In genomic region chr20:52033313-52033712, GRCh38 we compare ENCODE assay signal across 30 cellular contexts.
DNase-seq lines count a peak whose midpoint lies in the region; ATAC-seq and TF ChIP-seq lines count a peak whose summit lies in the region.
"Had no signal": no experiment of that assay in that cellular context is flagged by ENCODE, and none has a peak within 500 bp of the region (broad histone marks: within the 10 kb centered on the region; RNA-seq: fewer than 3 reads in every experiment).

No MANE protein-coding gene starts in this region.

- peaks cover 11% of the 10 kb centered on the region for H3K9me1 ChIP-seq in IMR-90 (ENCODE audit: insufficient read depth, low read length)

- H2AFZ ChIP-seq in IMR-90 (replicated peaks; ENCODE audit: low read length, poor library complexity) = no peak overlapping the region

- peak overlapping the region; percentile 10; the same call in 1 of the 2 replicates for H3K14ac ChIP-seq in IMR-90 (replicated peaks; ENCODE audit: low read depth, low read length)

- in situ Hi-C loops in IMR-90 (cut with MboI; ENCODE audit: low sequenced_read_pairs) = no loop called here

- peak overlapping the region; percentile 17; the same call in 1 of the 2 replicates for H3K27ac ChIP-seq in IMR-90 (ENCODE audit: insufficient read depth, low read length)
- H3K27ac ChIP-seq: gastroesophageal sphincter, HL-60, Peyer's patch, prostate gland, tibial nerve had no signal

- H2BK20ac ChIP-seq in IMR-90 (ENCODE audit: low read depth, low read length) = peak overlapping the region; percentile 55

- no peaks in the 10 kb centered on the region for H3K9me3 Mint-ChIP-seq in WTC11
- H3K9me3 Mint-ChIP-seq: activated naive CD4-positive, alpha-beta T cell treated with anti-CD3 and anti-CD28 coated beads, Interleukin-2, amount 10 ng/mL, durations not matched to agents 7 days and 5 days; activated T-cell treated with anti-CD3 and anti-CD28 coated beads, Interleukin-2, amount 50 U/mL, for 4 hours; CD4-positive, alpha-beta T cell; H9; neural crest cell had no signal

- TF ChIP-seq CTCF in IMR-90 (conservative IDR thresholded peaks at IDR 0.05; ENCODE audit: low read depth, low read length) (no peak), WTC11 (IDR thresholded peaks at IDR 0.05) (no peak)

- H2BK120ac ChIP-seq in IMR-90 (ENCODE audit: low read depth, low read length) = peak overlapping the region; percentile 56

- no peak overlapping the region for H3K4me3 ChIP-seq in IMR-90 (ENCODE audit: insufficient read depth, low read depth, low read length)
- H3K4me3 ChIP-seq: gastroesophageal sphincter, Peyer's patch, prostate gland, tibial nerve had no signal

- CTCF ChIA-PET in IMR-90 (lab: Yijun Ruan, JAX) (interaction anchor here (0.9 kb wide), 1 partner anchor 47 kb away, joined by 3 read pairs; no protein-coding TSS in a partner anchor), WTC11 (lab: Charles Lee) (interaction anchor here (2.1 kb wide), 1 partner anchor 233 kb away, joined by 5 read pairs; no protein-coding TSS in a partner anchor)

- H3K36me3 ChIP-seq in IMR-90 (ENCODE audit: control insufficient read depth, insufficient read depth, low read length) = no peaks in the 10 kb centered on the region
- H3K36me3 ChIP-seq: gastroesophageal sphincter, Peyer's patch, prostate gland, tibial nerve had no signal

- H2AK5ac ChIP-seq in IMR-90 (ENCODE audit: low read depth, low read length) = peak overlapping the region; percentile 14; the same call in 1 of the 2 replicates

- H4K8ac ChIP-seq in IMR-90 (ENCODE audit: low read depth in 2 of 2, low read length in 2 of 2) = peak overlapping the region; percentile 13 to 45; a peak in 3 of 4 replicates

- H3K56ac ChIP-seq in IMR-90 (ENCODE audit: extremely low read depth, insufficient read depth, low read length) = no peak overlapping the region

- 100% methylated on average over 1 of the region's 5 CpGs; no CpG with 5 or more reads in 1 of the 2 experiments for WGBS in IMR-90 (ENCODE audit: extremely low coverage in 2 of 2, insufficient read length in 1 of 2), 2 experiments

- intact Hi-C loops in IMR-90 (cut with micrococcal nuclease) = no loop called here

- no peak overlapping the region for H3K4me3 Mint-ChIP-seq in WTC11
- H3K4me3 Mint-ChIP-seq: activated CD8-positive, alpha-beta T cell treated with anti-CD3 and anti-CD28 coated beads, Interleukin-2, amount 10 ng/mL, durations not matched to agents 7 days and 5 days; activated naive CD4-positive, alpha-beta T cell treated with anti-CD3 and anti-CD28 coated beads, Interleukin-2, amount 10 ng/mL, durations not matched to agents 7 days and 5 days; activated T-cell treated with anti-CD3 and anti-CD28 coated beads, Interleukin-2, amount 50 U/mL, for 4 hours; CD4-positive, alpha-beta T cell; H9; neural crest cell had no signal

- H3K27ac Mint-ChIP-seq in WTC11 = peak overlapping the region; percentile 40
- H3K27ac Mint-ChIP-seq: activated CD8-positive, alpha-beta T cell treated with anti-CD3 and anti-CD28 coated beads, Interleukin-2, amount 10 ng/mL, durations not matched to agents 7 days and 5 days; activated naive CD4-positive, alpha-beta T cell treated with anti-CD3 and anti-CD28 coated beads, Interleukin-2, amount 10 ng/mL, durations not matched to agents 7 days and 5 days; CD4-positive, alpha-beta T cell had no signal

- no peak for TF ChIP-seq POLR2A in IMR-90 (IDR thresholded peaks at IDR 0.05; ENCODE audit: low read depth, low read length)

- no peaks in the 10 kb centered on the region; a peak in 1 of 4 replicates for H3K79me1 ChIP-seq in IMR-90 (ENCODE audit: low read depth in 1 of 2, low read length in 2 of 2)

- peak overlapping the region; percentile 27; the same call in 1 of the 2 replicates for H4K91ac ChIP-seq in IMR-90 (ENCODE audit: insufficient read depth, low read depth, low read length)

- peaks cover 19% of the 10 kb centered on the region for H3K4me1 Mint-ChIP-seq in WTC11

- no peak overlapping the region for H2AK9ac ChIP-seq in IMR-90 (replicated peaks; ENCODE audit: low read depth, low read length, poor library complexity)

- peak overlapping the region; percentile 58; the same call in 2 of the 3 replicates for H2BK15ac ChIP-seq in IMR-90 (ENCODE audit: low read depth, low read length)

- H3K18ac ChIP-seq in IMR-90 (ENCODE audit: low read depth, low read length) = peak overlapping the region; percentile 39; the same call in 1 of the 2 replicates

- H3K4ac ChIP-seq in IMR-90 (ENCODE audit: low read depth, low read length) = peak overlapping the region; percentile 24; the same call in 1 of the 2 replicates

- peak overlapping the region; percentile 65; the same call in 1 of the 2 replicates for H4K5ac ChIP-seq in IMR-90 (ENCODE audit: low read depth, low read length)

- peak overlapping the region; percentile 9 for H2BK5ac ChIP-seq in IMR-90 (ENCODE audit: low read depth, low read length, poor library complexity, severe bottlenecking)

- no peaks in the 10 kb centered on the region for H3K27me3 Mint-ChIP-seq in WTC11 (ENCODE audit: low read depth)
- H3K27me3 Mint-ChIP-seq: activated naive CD4-positive, alpha-beta T cell treated with anti-CD3 and anti-CD28 coated beads, Interleukin-2, amount 10 ng/mL, durations not matched to agents 7 days and 5 days; CD4-positive, alpha-beta T cell had no signal

- no peak for ATAC-seq in IMR-90 (ENCODE audit: low read depth)
- ATAC-seq in WTC11 = peak; percentile 77
- ATAC-seq in HG02840 (IDR thresholded peaks at IDR 0.05; ENCODE audit: low FRiP score, unreplicated experiment) = no peak
- ATAC-seq: activated CD8-positive, alpha-beta T cell treated with anti-CD3 and anti-CD28 coated beads, Interleukin-2, amount 10 ng/mL, durations not matched to agents 7 days and 5 days; activated T-cell treated with anti-CD3 and anti-CD28 coated beads, Interleukin-2, amount 50 U/mL, for 4 hours; gastroesophageal sphincter; left cardiac atrium had no signal

- POLR2A ChIA-PET in IMR-90 (lab: Charles Lee; ENCODE audit: unreplicated experiment) = no interaction called here
- POLR2A ChIA-PET in WTC11 (lab: Charles Lee) = no interaction called here

- no peaks in the 10 kb centered on the region for H4K20me1 ChIP-seq in IMR-90 (ENCODE audit: insufficient read depth, low read length)

- H3K23ac ChIP-seq in IMR-90 (ENCODE audit: low read depth, low read length) = 0 out of 2 replicates have a peak overlapping the region, but pooled peaks have one; percentile 4

- H3K27me3 ChIP-seq in IMR-90 (ENCODE audit: control insufficient read depth, insufficient read depth, low read length) = no peaks in the 10 kb centered on the region
- H3K27me3 ChIP-seq: gastroesophageal sphincter, Peyer's patch, tibial nerve had no signal

- H3K9me3 ChIP-seq in IMR-90 (ENCODE audit: control insufficient read depth, insufficient read depth, low read length) = no peaks in the 10 kb centered on the region
- H3K9me3 ChIP-seq: gastroesophageal sphincter, Peyer's patch, prostate gland, tibial nerve had no signal

- peaks cover 17% of the 10 kb centered on the region for H3K4me1 ChIP-seq in IMR-90 (ENCODE audit: control insufficient read depth, insufficient read depth, low read length)
- H3K4me1 ChIP-seq: gastroesophageal sphincter, prostate gland had no signal

- no peaks in the 10 kb centered on the region for H3K36me3 Mint-ChIP-seq in WTC11
- H3K36me3 Mint-ChIP-seq: activated naive CD4-positive, alpha-beta T cell treated with anti-CD3 and anti-CD28 coated beads, Interleukin-2, amount 10 ng/mL, durations not matched to agents 7 days and 5 days had no signal

- no peak overlapping the region for H3K4me2 ChIP-seq in IMR-90 (ENCODE audit: low read depth, low read length)

- no peak for TF ChIP-seq RAD21 in IMR-90 (IDR thresholded peaks at IDR 0.05; ENCODE audit: low read length)

- no TSS peak for BruUV-seq in IMR-90 (replicated peaks; lab: Mats Ljungman, UMichigan)

- H3K9ac ChIP-seq in IMR-90 (ENCODE audit: low read depth, low read length) = no peak overlapping the region

- DNase-seq in DMS114 treated with DMSO at 0.1 percent for 48 hours (lab: John Stamatoyannopoulos, UW; ENCODE audit: unreplicated experiment) (peak; percentile 80), IMR-90 (peak; percentile 38), WTC11 (ENCODE audit: low spot score) (no peak), left kidney (ENCODE audit: low read depth, low spot score) (peak; percentile 73), NOMO-1 (lab: John Stamatoyannopoulos, UW; ENCODE audit: unreplicated experiment in 2 of 2) (no peak), medulla oblongata (ENCODE audit: extremely low spot score) (no peak)
- DNase-seq in activated T-cell treated with anti-CD3 and anti-CD28 coated beads, Interleukin-2, amount 50 U/mL, for 1 hour = no peak
- DNase-seq: activated CD4-positive, CD25-positive, alpha-beta regulatory T cell; activated CD8-positive, alpha-beta T cell treated with anti-CD3 and anti-CD28 coated beads, Interleukin-2, amount 10 ng/mL, durations not matched to agents 7 days and 5 days; activated naive CD4-positive, alpha-beta T cell treated with anti-CD3 and anti-CD28 coated beads, Interleukin-2, amount 10 ng/mL, durations not matched to agents 7 days and 5 days; activated T-cell treated with anti-CD3 and anti-CD28 coated beads, Interleukin-2, amount 50 U/mL, for 4 hours; anterior cingulate cortex; caudate nucleus; CD4-positive, alpha-beta T cell; H9; KG1; left cardiac atrium; MV-4-11; NCI-H187 treated with DMSO at 0.1 percent for 48 hours; Peyer's patch; small intestine; stimulated activated CD4-positive, alpha-beta T cell treated with anti-CD3 and anti-CD28 coated beads, Interleukin-2, amount 100 ng/mL, for 48 hours; stimulated activated naive CD4-positive, alpha-beta T cell treated with Interleukin-2 at 50 U/mL for 16 hours; T-helper 9 cell had no signal

- dilution Hi-C loops in IMR-90 (cut with HindIII; ENCODE audit: low sequenced_read_pairs, unreplicated experiment) = no loop called here

TF ChIP-seq in IMR-90, 13 proteins besides CTCF, POLR2A, EP300 and RAD21 (continues in another document):
- TF ChIP-seq USF2 (IDR thresholded peaks at IDR 0.05; ENCODE audit: low read depth, low read length) = peak; percentile 76

TF ChIP-seq in WTC11, 78 proteins besides CTCF, POLR2A, EP300 and RAD21 (continues in another document):
- TF ChIP-seq PREB (CRISPR knock-in tag; IDR thresholded peaks at IDR 0.05; ENCODE audit: borderline replicate concordance) = no peak
- TF ChIP-seq ZNF138 (CRISPR knock-in tag; conservative IDR thresholded peaks at IDR 0.05) = no peak
- no peak for TF ChIP-seq NR1H2 (CRISPR knock-in tag; IDR thresholded peaks at IDR 0.05)
- no peak for TF ChIP-seq NFE2L1 (CRISPR knock-in tag; IDR thresholded peaks at IDR 0.05)

Comparison
In these comparisons a context has a peak if more than half of its experiments do, and no peak if none do; other contexts are left out.
1. DNase-seq: peak in DMS114 treated with DMSO at 0.1 percent for 48 hours (single experiment), IMR-90 (single experiment) and left kidney (single experiment); none in WTC11 (single experiment), NOMO-1 (0 of 2), activated T-cell treated with anti-CD3 and anti-CD28 coated beads, Interleukin-2, amount 50 U/mL, for 1 hour (single experiment) and medulla oblongata (single experiment).